In genomic region chr4:29213020-29213419, GRCh38 we compare ENCODE assay signal across 8 cellular contexts.
"Had no signal": no experiment of that assay in that cellular context is flagged by ENCODE, and none has a peak within 500 bp of the region (broad histone marks: within the 10 kb centered on the region; RNA-seq: fewer than 3 reads in every experiment).

No MANE protein-coding gene starts in this region.

- ATAC-seq: GM12878 had no signal

- H3K4me3 ChIP-seq: GM12878 had no signal

- FAIRE-seq: G401.6, GM12878, GM12891, GM12892, GM18507, GM19239 had no signal

- DNase-seq: GDM1, GF-D8 had no signal
